In the genomic region with DNA sequence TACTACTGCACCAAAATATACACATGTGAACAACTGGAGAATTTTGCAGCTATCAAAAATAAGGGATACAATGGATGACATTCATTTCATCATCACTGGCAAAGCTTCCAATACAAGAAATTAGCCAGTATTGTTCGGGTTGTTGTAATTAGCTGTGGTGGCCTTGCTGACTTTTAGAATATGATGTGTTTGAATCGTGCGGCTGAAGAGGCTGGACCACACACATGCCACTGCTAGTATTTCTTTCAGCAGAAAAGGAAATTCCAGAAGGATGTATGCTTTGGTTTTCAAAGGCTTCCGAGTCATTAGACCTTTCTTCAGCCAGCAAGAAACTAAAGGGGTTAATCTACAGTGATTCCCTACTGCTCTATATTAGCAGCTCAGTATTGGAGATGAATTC, we compare ENCODE assay signal across 24 cellular contexts. TPM values are rescaled to one million over a fixed set of nuclear protein-coding genes. Genes with fewer than 3 reads are reported as not detected.
DNase-seq lines count a peak whose midpoint lies in the region; ATAC-seq, FAIRE-seq and TF ChIP-seq lines count a peak whose summit lies in the region.
"Had no signal": no experiment of that assay in that cellular context is flagged by ENCODE, and none has a peak within 500 bp of the region (broad histone marks: within the 10 kb centered on the region; RNA-seq: fewer than 3 reads in every experiment).

No MANE protein-coding gene starts in this region.

- peak overlapping the region; percentile 11 for H3K27ac Mint-ChIP-seq in astrocyte (ENCODE audit: unreplicated experiment)
- H3K27ac Mint-ChIP-seq: CD14-positive monocyte; CD4-positive, alpha-beta T cell; H9 had no signal

- peaks cover 3% of the 10 kb centered on the region for H4K20me1 ChIP-seq in astrocyte (ENCODE audit: insufficient read depth, low read length)
- H4K20me1 ChIP-seq: BLaER1 treated with 17β-estradiol and CSF1 and Interleukin-3, amounts not matched to agents 10 nM and 100 nM had no signal

- H3K4me1 Mint-ChIP-seq in astrocyte (ENCODE audit: low read depth, unreplicated experiment) = peaks cover 10% of the 10 kb centered on the region
- H3K4me1 Mint-ChIP-seq: H9 had no signal

- no peaks in the 10 kb centered on the region for H3K27me3 ChIP-seq in astrocyte (ENCODE audit: insufficient read depth, low read length)
- H3K27me3 ChIP-seq: BE2C; BLaER1 treated with 17β-estradiol and CSF1 and Interleukin-3, amounts not matched to agents 10 nM and 100 nM had no signal

- no peak overlapping the region for H3K9ac ChIP-seq in astrocyte (ENCODE audit: low read length)
- H3K9ac ChIP-seq: BLaER1 treated with 17β-estradiol and CSF1 and Interleukin-3, amounts not matched to agents 10 nM and 100 nM had no signal

- no peak for TF ChIP-seq POLR2A in H54 (IDR thresholded peaks at IDR 0.05; ENCODE audit: low read depth, low read length)

- no peaks in the 10 kb centered on the region for H3K27me3 Mint-ChIP-seq in astrocyte (ENCODE audit: low read depth, unreplicated experiment)
- H3K27me3 Mint-ChIP-seq: CD4-positive, alpha-beta T cell; CD8-positive, alpha-beta memory T cell had no signal

- FAIRE-seq in H54 (lab: Jason Lieb, UNC) = peak; percentile 38
- FAIRE-seq in astrocyte (lab: Jason Lieb, UNC) = no peak
- FAIRE-seq: A549, D721Med, G401.6, GM12892, H1 had no signal

- no peaks in the 10 kb centered on the region for H3K4me1 ChIP-seq in astrocyte (ENCODE audit: insufficient read depth, low read length)
- H3K4me1 ChIP-seq: BE2C had no signal

- H3K9me3 ChIP-seq in astrocyte (ENCODE audit: insufficient read depth, low read depth, low read length) = no peaks in the 10 kb centered on the region
- H3K9me3 ChIP-seq: A549, BE2C had no signal

- no peak overlapping the region for H3K27ac ChIP-seq in astrocyte (ENCODE audit: low read depth, low read length)
- H3K27ac ChIP-seq: A549; BLaER1 treated with 17β-estradiol and CSF1 and Interleukin-3, amounts not matched to agents 10 nM and 100 nM had no signal

- H2AFZ ChIP-seq in astrocyte (ENCODE audit: low read depth, low read length) = no peak overlapping the region

- no peaks in the 10 kb centered on the region for H3K9me3 Mint-ChIP-seq in astrocyte (ENCODE audit: unreplicated experiment)
- H3K9me3 Mint-ChIP-seq: CD4-positive, alpha-beta T cell; CD8-positive, alpha-beta memory T cell had no signal

- no peak for ATAC-seq in HG02678 (IDR thresholded peaks at IDR 0.05; ENCODE audit: unreplicated experiment)
- ATAC-seq: A549 had no signal

- no peak overlapping the region for H3K4me2 ChIP-seq in astrocyte (ENCODE audit: low read length)
- H3K4me2 ChIP-seq: A549; BLaER1 treated with 17β-estradiol and CSF1 and Interleukin-3, amounts not matched to agents 10 nM and 100 nM had no signal

- peaks cover 11% of the 10 kb centered on the region for H3K36me3 ChIP-seq in astrocyte (ENCODE audit: insufficient read depth, low read length)
- H3K36me3 ChIP-seq: BE2C had no signal

- no peak overlapping the region for H3K4me3 ChIP-seq in astrocyte (ENCODE audit: insufficient read depth, low read depth, low read length)
- H3K4me3 ChIP-seq: A549; BLaER1 treated with 17β-estradiol and CSF1 and Interleukin-3, amounts not matched to agents 10 nM and 100 nM had no signal

- TF ChIP-seq CTCF in astrocyte (IDR thresholded peaks at IDR 0.05; ENCODE audit: insufficient read depth, low read depth, low read length) = no peak

- H3K4me3 Mint-ChIP-seq in astrocyte (ENCODE audit: unreplicated experiment) = no peak overlapping the region
- H3K4me3 Mint-ChIP-seq: CD14-positive monocyte; CD4-positive, alpha-beta T cell; CD8-positive, alpha-beta memory T cell; H9 had no signal

- H3K36me3 Mint-ChIP-seq in astrocyte (ENCODE audit: low read depth, unreplicated experiment) = peaks cover 14% of the 10 kb centered on the region

- peak; percentile 51 for DNase-seq in EH (ENCODE audit: low read depth)
- no peak for DNase-seq in H54 (ENCODE audit: insufficient read length, low spot score)
- no peak for DNase-seq in astrocyte (ENCODE audit: low read depth)
- DNase-seq in dermis blood vessel endothelial cell = peak; percentile 24
- DNase-seq in pons (ENCODE audit: low spot score) = no peak
- no peak for DNase-seq in UCSD-AML1 (lab: John Stamatoyannopoulos, UW; ENCODE audit: unreplicated experiment)
- DNase-seq: 8988T; ACHN; AML-193; BE2C; CD4-positive, alpha-beta T cell; CD8-positive, alpha-beta memory T cell; DMS 273 treated with DMSO at 0.1 percent for 48 hours; DMS53; DMS79 treated with DMSO at 0.1 percent for 48 hours; H9 had no signal

- peaks cover 10% of the 10 kb centered on the region for H3K79me2 ChIP-seq in astrocyte (ENCODE audit: insufficient read depth, low read length)

RNA-seq across cellular contexts. Expression of gene RPP38, which starts 16.6 kb away (rescaled TPM):
- total RNA-seq in astrocyte (17.6 and 17.9 TPM in 2 replicates), dermis blood vessel endothelial cell (12.3 and 12.8 TPM in 2 replicates)

RNA-seq across cellular contexts. Expression of gene ACBD7, which starts 25.2 kb away (rescaled TPM):
- total RNA-seq in astrocyte (0.36 and 0.79 TPM in 2 replicates), dermis blood vessel endothelial cell (0.85 and 6.0 TPM in 2 replicates)

RNA-seq across cellular contexts. Expression of gene NMT2, which starts 54.7 kb away (rescaled TPM):
- 20.9 and 22.1 TPM in 2 replicates for total RNA-seq in astrocyte
- 40.6 and 70.3 TPM in 2 replicates for total RNA-seq in dermis blood vessel endothelial cell

Comparison
In these comparisons a context has a peak if more than half of its experiments do, and no peak if none do; other contexts are left out.
1. DNase-seq: peak in EH (single experiment) and dermis blood vessel endothelial cell (single experiment); none in H54 (single experiment), astrocyte (single experiment), pons (single experiment) and UCSD-AML1 (single experiment).